ENCODE assay signal across 1 cellular context in the genomic region with DNA sequence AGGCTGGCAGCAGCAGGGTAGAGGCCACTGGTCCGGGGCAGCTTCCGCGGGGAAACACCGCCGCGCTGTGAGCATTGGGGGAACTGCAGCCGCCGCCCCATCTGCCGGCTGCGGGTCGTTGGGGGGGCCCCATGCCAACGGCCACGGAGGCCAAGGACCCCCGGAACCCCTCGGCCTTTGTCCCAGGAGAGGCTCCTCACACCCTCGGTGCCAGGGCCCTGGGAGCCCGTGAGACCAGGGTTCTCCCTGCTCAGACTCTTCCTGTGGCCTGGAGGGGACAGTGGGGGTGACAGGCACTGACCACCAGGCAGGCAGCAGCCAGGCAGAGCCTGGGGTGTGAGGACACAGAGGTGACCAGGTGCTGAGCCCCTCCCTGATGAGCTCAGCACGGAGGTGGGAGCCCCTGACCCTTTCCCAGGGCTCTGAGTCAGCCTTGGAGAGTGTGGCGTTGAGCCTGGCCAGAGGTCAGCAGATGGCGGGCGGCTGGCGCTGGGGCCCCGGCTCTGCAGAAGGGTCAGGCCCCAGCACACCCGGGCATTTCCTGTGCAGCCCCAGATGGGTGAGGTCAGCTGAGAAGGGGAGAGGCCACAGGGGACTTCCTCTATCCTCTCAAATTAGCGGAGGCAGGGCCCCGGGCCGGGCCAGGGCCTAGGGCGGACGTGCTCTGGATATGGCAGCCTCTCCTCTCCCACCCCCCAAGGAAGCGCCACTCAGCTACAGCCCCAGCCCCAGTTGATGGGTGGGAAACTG.
TF ChIP-seq lines count a peak whose summit lies in the region.

No MANE protein-coding gene starts in this region.

TF ChIP-seq in HepG2, 621 proteins besides CTCF, POLR2A, EP300 and RAD21 (continued from another document and continues in another):
- 0 out of 2 replicates have a peak, but pooled peaks have one; percentile 71 for TF ChIP-seq TRAFD1 (CRISPR knock-in tag; IDR thresholded peaks at IDR 0.05; ENCODE audit: borderline replicate concordance)
- 0 out of 2 replicates have a peak, but pooled peaks have one; percentile 40 for TF ChIP-seq ZNF446 (CRISPR knock-in tag; IDR thresholded peaks at IDR 0.05)
- peak; percentile 62 for TF ChIP-seq ZNF292 (CRISPR knock-in tag; IDR thresholded peaks at IDR 0.05; ENCODE audit: borderline replicate concordance, low read depth)
- peak; percentile 85 for TF ChIP-seq TBX2 (CRISPR knock-in tag; IDR thresholded peaks at IDR 0.05; ENCODE audit: borderline replicate concordance)
- peak; percentile 54 to 63; a peak in 2 of 4 replicates for TF ChIP-seq NR2F1 (CRISPR knock-in tag; IDR thresholded peaks at IDR 0.05)
- TF ChIP-seq ATF7-NPFF (CRISPR knock-in tag; IDR thresholded peaks at IDR 0.05; ENCODE audit: low read depth) = peak; percentile 9; the same call in 1 of the 2 replicates
- peak; percentile 35 for TF ChIP-seq AGO1 (IDR thresholded peaks at IDR 0.05; ENCODE audit: low read depth, low read length, poor library complexity, severe bottlenecking)
- no peak for TF ChIP-seq MNT (IDR thresholded peaks at IDR 0.05)
- TF ChIP-seq MAZ (IDR thresholded peaks at IDR 0.05; ENCODE audit: borderline replicate concordance, low read depth, low read length) = 0 out of 2 replicates have a peak, but pooled peaks have one; percentile 37
- TF ChIP-seq MAZ (CRISPR knock-in tag; IDR thresholded peaks at IDR 0.05; ENCODE audit: low read depth) = peak; percentile 40; the same call in 1 of the 2 replicates
- 0 out of 2 replicates have a peak, but pooled peaks have one; percentile 77 for TF ChIP-seq ZNF572 (CRISPR knock-in tag; IDR thresholded peaks at IDR 0.05)
- peak; percentile 38; the same call in 1 of the 2 replicates for TF ChIP-seq ZFY (CRISPR knock-in tag; IDR thresholded peaks at IDR 0.05)
- TF ChIP-seq KDM5A (IDR thresholded peaks at IDR 0.05; ENCODE audit: borderline replicate concordance, low read length) = no peak
- TF ChIP-seq ZNF737 (CRISPR knock-in tag; IDR thresholded peaks at IDR 0.05; ENCODE audit: borderline replicate concordance) = no peak
- 0 out of 2 replicates have a peak, but pooled peaks have one; percentile 25 for TF ChIP-seq ZNF556 (CRISPR knock-in tag; IDR thresholded peaks at IDR 0.05; ENCODE audit: borderline replicate concordance)
- 0 out of 2 replicates have a peak, but pooled peaks have one; percentile 16 for TF ChIP-seq ZNF768 (CRISPR knock-in tag; IDR thresholded peaks at IDR 0.05)
- TF ChIP-seq ZNF543 (CRISPR knock-in tag; IDR thresholded peaks at IDR 0.05) = peak; percentile 15; the same call in 1 of the 2 replicates
- 0 out of 2 replicates have a peak, but pooled peaks have one; percentile 66 for TF ChIP-seq ZFP36L1 (CRISPR knock-in tag; IDR thresholded peaks at IDR 0.05)
- TF ChIP-seq PITX1 (CRISPR knock-in tag; IDR thresholded peaks at IDR 0.05) = peak; percentile 28
- peak; percentile 0; the same call in 1 of the 2 replicates for TF ChIP-seq MXD4 (CRISPR knock-in tag; IDR thresholded peaks at IDR 0.05)
- peak; percentile 46; the same call in 1 of the 2 replicates for TF ChIP-seq ZBTB37 (CRISPR knock-in tag; IDR thresholded peaks at IDR 0.05)
- TF ChIP-seq CBX1 (IDR thresholded peaks at IDR 0.05; ENCODE audit: low read depth) = peak; percentile 43
- TF ChIP-seq, protein P1, sequence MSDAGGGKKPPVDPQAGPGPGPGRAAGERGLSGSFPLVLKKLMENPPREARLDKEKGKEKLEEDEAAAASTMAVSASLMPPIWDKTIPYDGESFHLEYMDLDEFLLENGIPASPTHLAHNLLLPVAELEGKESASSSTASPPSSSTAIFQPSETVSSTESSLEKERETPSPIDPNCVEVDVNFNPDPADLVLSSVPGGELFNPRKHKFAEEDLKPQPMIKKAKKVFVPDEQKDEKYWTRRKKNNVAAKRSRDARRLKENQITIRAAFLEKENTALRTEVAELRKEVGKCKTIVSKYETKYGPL (CRISPR knock-in tag; IDR thresholded peaks at IDR 0.05) = no peak
- TF ChIP-seq PBX2 (CRISPR knock-in tag; IDR thresholded peaks at IDR 0.05) = no peak
- TF ChIP-seq YEATS4 (CRISPR knock-in tag; IDR thresholded peaks at IDR 0.05; ENCODE audit: borderline replicate concordance) = peak; percentile 51; the same call in 1 of the 2 replicates
- TF ChIP-seq, protein P2, sequence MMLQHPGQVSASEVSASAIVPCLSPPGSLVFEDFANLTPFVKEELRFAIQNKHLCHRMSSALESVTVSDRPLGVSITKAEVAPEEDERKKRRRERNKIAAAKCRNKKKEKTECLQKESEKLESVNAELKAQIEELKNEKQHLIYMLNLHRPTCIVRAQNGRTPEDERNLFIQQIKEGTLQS (CRISPR knock-in tag; IDR thresholded peaks at IDR 0.05) = 0 out of 2 replicates have a peak, but pooled peaks have one; percentile 23
- TF ChIP-seq TAF1 (CRISPR knock-in tag; IDR thresholded peaks at IDR 0.05) = peak; percentile 14; the same call in 1 of the 2 replicates
- peak; percentile 82 for TF ChIP-seq ZBTB7B (CRISPR knock-in tag; IDR thresholded peaks at IDR 0.05)
- TF ChIP-seq DMTF1 (CRISPR knock-in tag; IDR thresholded peaks at IDR 0.05) = 0 out of 2 replicates have a peak, but pooled peaks have one; percentile 63
- TF ChIP-seq PAXIP1 (CRISPR knock-in tag; conservative IDR thresholded peaks at IDR 0.05) = peak; percentile 84
- TF ChIP-seq HNF1B (CRISPR knock-in tag; IDR thresholded peaks at IDR 0.05) = peak; percentile 91
- TF ChIP-seq ZNF501 (CRISPR knock-in tag; IDR thresholded peaks at IDR 0.05) = peak; percentile 87
- TF ChIP-seq ZNF891 (CRISPR knock-in tag; IDR thresholded peaks at IDR 0.05) = peak; percentile 60; the same call in 1 of the 2 replicates
- TF ChIP-seq FOXP4 (CRISPR knock-in tag; IDR thresholded peaks at IDR 0.05) = 0 out of 2 replicates have a peak, but pooled peaks have one; percentile 8
- TF ChIP-seq ARHGAP35 (CRISPR knock-in tag; IDR thresholded peaks at IDR 0.05; ENCODE audit: borderline replicate concordance) = 0 out of 2 replicates have a peak, but pooled peaks have one; percentile 10
- TF ChIP-seq TP53 (CRISPR knock-in tag; conservative IDR thresholded peaks at IDR 0.05) = no peak
- 0 out of 2 replicates have a peak, but pooled peaks have one; percentile 18 for TF ChIP-seq SP5 (CRISPR knock-in tag; IDR thresholded peaks at IDR 0.05; ENCODE audit: borderline replicate concordance, low read depth)
- 0 out of 2 replicates have a peak, but pooled peaks have one; percentile 46 for TF ChIP-seq ZNF790 (CRISPR knock-in tag; IDR thresholded peaks at IDR 0.05; ENCODE audit: borderline replicate concordance)
- TF ChIP-seq KDM5B (CRISPR knock-in tag; IDR thresholded peaks at IDR 0.05; ENCODE audit: borderline replicate concordance) = peak; percentile 47; the same call in 1 of the 2 replicates
